In genomic region chr12:116583284-116583683, GRCh38 we compare ENCODE assay signal across 29 cellular contexts. TPM values are rescaled to one million over a fixed set of nuclear protein-coding genes. Genes with fewer than 3 reads are reported as not detected.
DNase-seq lines count a peak whose midpoint lies in the region; ATAC-seq, FAIRE-seq and TF ChIP-seq lines count a peak whose summit lies in the region.
"Had no signal": no experiment of that assay in that cellular context is flagged by ENCODE, and none has a peak within 500 bp of the region (broad histone marks: within the 10 kb centered on the region; RNA-seq: fewer than 3 reads in every experiment).

No MANE protein-coding gene starts in this region.

- POLR2A ChIA-PET in K562 (lab: Yijun Ruan, JAX) = interaction anchor here (0.7 to 1.7 kb wide), 3 partner anchors 16 to 631 kb away, joined by 3 to 7 read pairs (median 4); no protein-coding TSS in a partner anchor

- FAIRE-seq in K562 (lab: Jason Lieb, UNC) = peak; percentile 44
- FAIRE-seq: A204.1, GM12878, GM12892, GM18507 had no signal

- no peaks in the 10 kb centered on the region for H3K27me3 ChIP-seq in K562 (ENCODE audit: control insufficient read depth in 2 of 2, insufficient read depth in 2 of 2, low read length in 2 of 2)
- H3K27me3 ChIP-seq in thyroid gland = no peaks in the 10 kb centered on the region
- H3K27me3 ChIP-seq: BE2C, BLaER1 had no signal

- no peak for TF ChIP-seq POLR2A in K562 (conservative IDR thresholded peaks at IDR 0.05)
- TF ChIP-seq POLR2A in thyroid gland (IDR thresholded peaks at IDR 0.05) = no peak

- H3K79me2 ChIP-seq in K562 (ENCODE audit: control insufficient read depth, insufficient read depth, low read length) = no peaks in the 10 kb centered on the region

- H3K9me1 ChIP-seq in K562 (ENCODE audit: control insufficient read depth, insufficient read depth, low read length) = no peaks in the 10 kb centered on the region

- intact Hi-C loops in Right ventricle myocardium superior (cut with DNase I) = no loop called here
- intact Hi-C loops in Right ventricle myocardium inferior (cut with DNase I) = no loop called here
- intact Hi-C loops in K562 (cut with micrococcal nuclease) = no loop called here
- intact Hi-C loops in thyroid gland (cut with DNase I) = no loop called here

- no peak overlapping the region for H3K4me2 ChIP-seq in K562 (ENCODE audit: insufficient read depth, low read length)

- BruUV-seq in K562 (replicated peaks; lab: Mats Ljungman, UMichigan) = no TSS peak

- H3K4me1 ChIP-seq in K562 (replicated peaks in 1 of 2; ENCODE audit: control insufficient read depth in 2 of 2, insufficient read depth in 2 of 2, low read length in 2 of 2) (peaks cover 2 to 9% of the 10 kb centered on the region in 2 experiments; a peak in 4 of 5 replicates), thyroid gland (peaks cover 0 to 8% of the 10 kb centered on the region in 2 donors)

- CTCF ChIA-PET in K562 (lab: Yijun Ruan, JAX; ENCODE audit: low intra/inter-chr PET ratio) = no interaction called here

- 73% methylated on average over 5 of the region's 5 CpGs for WGBS in K562 (ENCODE audit: insufficient coverage, low coverage, missing lambda C conversion rate)
- 83 to 88% methylated on average over 5 of the region's 5 CpGs for WGBS in thyroid gland, 2 donors

- H2AFZ ChIP-seq in K562 (ENCODE audit: low read depth, low read length) = no peak overlapping the region

- no peak overlapping the region for H3K4me3 ChIP-seq in K562
- H3K4me3 ChIP-seq in thyroid gland (replicated peaks in 1 of 3) = no peak overlapping the region
- H3K4me3 ChIP-seq: BLaER1, GM12878 had no signal

- peak; percentile 45 for ATAC-seq in Right ventricle myocardium superior (ENCODE audit: poor library complexity)
- no peak for ATAC-seq in Right ventricle myocardium inferior
- ATAC-seq in K562 = no peak
- ATAC-seq: GM12878 had no signal

- no peak for TF ChIP-seq RAD21 in K562 (CRISPR knock-in tag; conservative IDR thresholded peaks at IDR 0.05 in 1 of 2, IDR thresholded peaks at IDR 0.05 in 1 of 2)

- DNase-seq in Right ventricle myocardium superior (no peak), Right ventricle myocardium inferior (ENCODE audit: missing footprints) (no peak), K562 (ENCODE audit: extremely low read depth in 1 of 4, low spot score in 3 of 4) (no peak), glutamatergic neuron (no peak), nephron progenitor cell (no peak), NCI-H345 treated with DMSO at 0.1 percent for 48 hours (lab: John Stamatoyannopoulos, UW; ENCODE audit: unreplicated experiment) (no peak), thyroid gland (no peak), NCI-H82 (lab: John Stamatoyannopoulos, UW) (no peak)
- DNase-seq: 8988T; ACHN; C1 segment of cervical spinal cord; CD4-positive, alpha-beta memory T cell; CD4-positive, CD25-positive, alpha-beta regulatory T cell; CD8-positive, alpha-beta memory T cell; COR-L47; DMS 273 treated with DMSO at 0.1 percent for 48 hours; DMS153; DMS53; DMS79; DND-41; EL; GDM1 had no signal

- no peaks in the 10 kb centered on the region; the same call in 1 of the 2 replicates for H3K9me3 ChIP-seq in K562 (replicated peaks; ENCODE audit: control insufficient read depth, insufficient read depth, low read depth, low read length)
- no peaks in the 10 kb centered on the region for H3K9me3 ChIP-seq in thyroid gland
- H3K9me3 ChIP-seq: BE2C had no signal

- in situ Hi-C loops in K562 (cut with MboI) = no loop called here

- H3K27ac Mint-ChIP-seq in glutamatergic neuron (ENCODE audit: unreplicated experiment) (peak overlapping the region; percentile 72), nephron progenitor cell (peak overlapping the region; percentile 4)
- H3K27ac Mint-ChIP-seq: CD4-positive, CD25-positive, alpha-beta regulatory T cell had no signal

- H3K36me3 Mint-ChIP-seq in glutamatergic neuron (ENCODE audit: unreplicated experiment) (peaks cover 6% of the 10 kb centered on the region), nephron progenitor cell (ENCODE audit: low read depth) (no peaks in the 10 kb centered on the region)
- H3K36me3 Mint-ChIP-seq: CD14-positive monocyte had no signal

- H3K27ac ChIP-seq in K562 (ENCODE audit: extremely low read depth, low read depth, low read length) (no peak overlapping the region), thyroid gland (no peak overlapping the region)
- H3K27ac ChIP-seq: BLaER1 had no signal

- H3K4me3 Mint-ChIP-seq in glutamatergic neuron (ENCODE audit: unreplicated experiment) = no peak overlapping the region
- no peak overlapping the region for H3K4me3 Mint-ChIP-seq in nephron progenitor cell
- H3K4me3 Mint-ChIP-seq: CD14-positive monocyte; CD4-positive, alpha-beta memory T cell; CD4-positive, CD25-positive, alpha-beta regulatory T cell; CD8-positive, alpha-beta memory T cell had no signal

- peaks cover 2% of the 10 kb centered on the region for H3K4me1 Mint-ChIP-seq in glutamatergic neuron (ENCODE audit: low read depth, unreplicated experiment)
- H3K4me1 Mint-ChIP-seq in nephron progenitor cell = peaks cover 12% of the 10 kb centered on the region
- H3K4me1 Mint-ChIP-seq: CD4-positive, alpha-beta memory T cell; CD4-positive, CD25-positive, alpha-beta regulatory T cell; CD8-positive, alpha-beta memory T cell had no signal

- H4K20me1 ChIP-seq in K562 (replicated peaks; ENCODE audit: control insufficient read depth, insufficient read depth, low read length) = no peaks in the 10 kb centered on the region
- H4K20me1 ChIP-seq: BLaER1 had no signal

- no peak overlapping the region for H3K9ac ChIP-seq in K562 (ENCODE audit: insufficient read depth in 1 of 2, low read depth in 2 of 2, low read length in 2 of 2)
- H3K9ac ChIP-seq: BLaER1 had no signal

- H3K27me3 Mint-ChIP-seq in glutamatergic neuron (ENCODE audit: unreplicated experiment) = peaks cover 6% of the 10 kb centered on the region
- H3K27me3 Mint-ChIP-seq in nephron progenitor cell (ENCODE audit: low read depth, poor library complexity) = peaks cover 9% of the 10 kb centered on the region

- H3K36me3 ChIP-seq in K562 (ENCODE audit: control insufficient read depth, insufficient read depth, low read length) (no peaks in the 10 kb centered on the region), thyroid gland (no peaks in the 10 kb centered on the region)
- H3K36me3 ChIP-seq: BE2C, BLaER1 had no signal

- no peak for TF ChIP-seq CTCF in K562 (IDR thresholded peaks at IDR 0.05 in 2 of 3, conservative IDR thresholded peaks at IDR 0.05 in 1 of 3; ENCODE audit: insufficient read depth in 2 of 3, low read depth in 1 of 3, low read length in 3 of 3)
- no peak for TF ChIP-seq CTCF in glutamatergic neuron (IDR thresholded peaks at IDR 0.05; ENCODE audit: partially characterized antibody, unreplicated experiment)
- no peak for TF ChIP-seq CTCF in nephron progenitor cell (IDR thresholded peaks at IDR 0.05)
- TF ChIP-seq CTCF in thyroid gland (IDR thresholded peaks at IDR 0.05) = no peak

- H3K9me3 Mint-ChIP-seq in glutamatergic neuron (ENCODE audit: unreplicated experiment) (peaks cover 6% of the 10 kb centered on the region), nephron progenitor cell (peaks cover 15% of the 10 kb centered on the region)

- no peak for TF ChIP-seq EP300 in K562 (IDR thresholded peaks at IDR 0.05; ENCODE audit: low read length)

TF ChIP-seq in K562, 482 proteins besides CTCF, POLR2A, EP300 and RAD21 (continues in another document):
- TF ChIP-seq ARID3B (CRISPR knock-in tag; IDR thresholded peaks at IDR 0.05; ENCODE audit: borderline replicate concordance) = no peak
- TF ChIP-seq MCM7 (IDR thresholded peaks at IDR 0.05) = no peak
- TF ChIP-seq SRSF1 (IDR thresholded peaks at IDR 0.05; ENCODE audit: low read depth, low read length) = no peak

RNA-seq across cellular contexts. Expression of gene MAP1LC3B2, which starts 24.1 kb away (rescaled TPM):
- total RNA-seq in Right ventricle myocardium superior (4.1 TPM), Right ventricle myocardium inferior (3.5 TPM), K562 (2014; rRNA removed) (not detected in 2 replicates), K562 (2014; rRNA removed; fragmentation: Illumina TruSeq; extraction: Trizol) (0.76 and 0.96 TPM in 2 replicates), K562 (2015; rRNA removed; fragmentation: Illumina TruSeq; extraction: Trizol) (0.53 TPM in 1 of 2 replicates, not detected in the other), K562 (2021) (1.7 and 2.0 TPM in 2 replicates), glutamatergic neuron (ENCODE audit: unreplicated experiment) (4.4 TPM), thyroid gland (1 to 10 TPM in 1 of 4 donors, not detected in 3; 1.6 TPM)
- total RNA-seq in K562 (2011; cell fraction: chromatin; rRNA removed; ENCODE audit: low replicate concordance) = 2.1 and 3.8 TPM in 2 replicates
- 1.3 and 1.7 TPM in 2 replicates for total RNA-seq in K562 (2011; cell fraction: nucleolus; rRNA removed)
- 2.2 and 4.4 TPM in 2 replicates for total RNA-seq in K562 (2011; cell fraction: nucleoplasm; rRNA removed)
- polyA plus RNA-seq in K562 (2011; rRNA removed) (2.8 and 4.0 TPM in 2 replicates), K562 (2014; fragmentation: Illumina TruSeq; extraction: Trizol) (0.80 and 1.5 TPM in 2 replicates), K562 (2014; fragmentation: Nextera tagmentation; extraction: Ambion mirVana) (under 1 TPM; 0.55 to 0.63 TPM), K562 (2014; rRNA removed) (0.53 and 1.4 TPM in 2 replicates)
- 0.18 and 0.71 TPM in 2 replicates for polyA plus RNA-seq in K562 (2011; cell fraction: cytosol; rRNA removed)
- polyA plus RNA-seq in K562 (2011; cell fraction: nucleus; rRNA removed) = 2.7 and 4.3 TPM in 2 replicates
- 2.8 and 6.9 TPM in 2 replicates for polyA plus RNA-seq in K562 (2012)
- 1.8 and 2.2 TPM in 2 replicates for polyA minus RNA-seq in K562 (2011; rRNA and poly(A)+ RNA removed)
- not detected in 2 replicates for polyA minus RNA-seq in K562 (2011; cell fraction: cytosol; rRNA and poly(A)+ RNA removed)
- polyA minus RNA-seq in K562 (2011; cell fraction: nucleus; rRNA and poly(A)+ RNA removed) = not detected in 2 replicates
- total RNA-seq: GM12878 had no signal
